Comparison of ENCODE assay signal across 10 cellular contexts in genomic region chr3:136802481-136802996, GRCh38. TPM values are rescaled to one million over a fixed set of nuclear protein-coding genes. Genes with fewer than 3 reads are reported as not detected.
A peak's percentile ranks its signal among the peaks of the same experiment; 100 is the strongest.
DNase-seq lines count a peak whose midpoint lies in the region; ATAC-seq and TF ChIP-seq lines count a peak whose summit lies in the region.
"Had no signal": no experiment of that assay in that cellular context is flagged by ENCODE, and none has a peak within 500 bp of the region (broad histone marks: within the 10 kb centered on the region; RNA-seq: fewer than 3 reads in every experiment).

No MANE protein-coding gene starts in this region.

- H4K91ac ChIP-seq in IMR-90 (ENCODE audit: insufficient read depth, low read depth, low read length), result no peak overlapping the region

- POLR2A ChIA-PET in IMR-90 (lab: Charles Lee; ENCODE audit: unreplicated experiment), result no interaction called here

- TF ChIP-seq POLR2A in IMR-90 (IDR thresholded peaks at IDR 0.05; ENCODE audit: low read depth, low read length), result no peak

- H2BK20ac ChIP-seq in IMR-90 (ENCODE audit: low read depth, low read length), result no peak overlapping the region

- no peaks in the 10 kb centered on the region for H3K27me3 ChIP-seq in IMR-90 (ENCODE audit: control insufficient read depth, insufficient read depth, low read length)
- H3K27me3 ChIP-seq: BE2C, sigmoid colon had no signal

- H3K23ac ChIP-seq in IMR-90 (ENCODE audit: low read depth, low read length), result no peak overlapping the region

- H2AK5ac ChIP-seq in IMR-90 (ENCODE audit: low read depth, low read length), result no peak overlapping the region

- H3K9ac ChIP-seq in IMR-90 (ENCODE audit: low read depth, low read length), result no peak overlapping the region

- no peak overlapping the region for H3K4me3 ChIP-seq in AG10803 (ENCODE audit: low read length)
- no peak overlapping the region for H3K4me3 ChIP-seq in IMR-90 (ENCODE audit: insufficient read depth, low read depth, low read length)
- H3K4me3 ChIP-seq: sigmoid colon had no signal

- H4K5ac ChIP-seq in IMR-90 (ENCODE audit: low read depth, low read length), result no peak overlapping the region

- no peak overlapping the region for H3K4me2 ChIP-seq in IMR-90 (ENCODE audit: low read depth, low read length)

- H3K9me3 ChIP-seq in IMR-90 (ENCODE audit: control insufficient read depth, insufficient read depth, low read length), result no peaks in the 10 kb centered on the region
- H3K9me3 ChIP-seq: BE2C, sigmoid colon had no signal

- no peaks in the 10 kb centered on the region for H3K36me3 ChIP-seq in IMR-90 (ENCODE audit: control insufficient read depth, insufficient read depth, low read length)
- H3K36me3 ChIP-seq: BE2C, sigmoid colon had no signal

- in situ Hi-C loops in IMR-90 (cut with MboI; ENCODE audit: low sequenced_read_pairs), result no loop called here

- no peak for TF ChIP-seq CTCF in AG10803 (conservative IDR thresholded peaks at IDR 0.05; ENCODE audit: low read length)
- TF ChIP-seq CTCF in IMR-90 (conservative IDR thresholded peaks at IDR 0.05; ENCODE audit: low read depth, low read length), result no peak

- peak overlapping the region; percentile 40 for H2AFZ ChIP-seq in IMR-90 (replicated peaks; ENCODE audit: low read length, poor library complexity)

- no peak for TF ChIP-seq RAD21 in IMR-90 (IDR thresholded peaks at IDR 0.05; ENCODE audit: low read length)

- no peak overlapping the region for H4K8ac ChIP-seq in IMR-90 (ENCODE audit: low read depth in 2 of 2, low read length in 2 of 2)

- H3K79me1 ChIP-seq in IMR-90 (ENCODE audit: low read depth in 1 of 2, low read length in 2 of 2), result no peaks in the 10 kb centered on the region

- CTCF ChIA-PET in IMR-90 (lab: Yijun Ruan, JAX), result interaction anchor here (1.0 kb wide), 1 partner anchor 13 kb away, joined by 4 read pairs; no protein-coding TSS in a partner anchor

- H3K56ac ChIP-seq in IMR-90 (ENCODE audit: extremely low read depth, insufficient read depth, low read length), result no peak overlapping the region

- no peak overlapping the region for H3K27ac ChIP-seq in IMR-90 (ENCODE audit: insufficient read depth, low read length)
- H3K27ac ChIP-seq: sigmoid colon had no signal

- DNase-seq in AG10803 (ENCODE audit: low read depth) (peak; percentile 37), IMR-90 (peak; percentile 16), amniotic epithelial cell (ENCODE audit: low read depth) (peak; percentile 8), kidney tubule cell (ENCODE audit: low spot score) (peak; percentile 71), COLO668 (lab: John Stamatoyannopoulos, UW; ENCODE audit: unreplicated experiment) (no peak), DMS114 treated with DMSO at 0.1 percent for 48 hours (lab: John Stamatoyannopoulos, UW; ENCODE audit: unreplicated experiment) (no peak)
- DNase-seq: BE2C, sigmoid colon had no signal

- no peak overlapping the region for H3K4ac ChIP-seq in IMR-90 (ENCODE audit: low read depth, low read length)

- dilution Hi-C loops in IMR-90 (cut with HindIII; ENCODE audit: low sequenced_read_pairs, unreplicated experiment), result no loop called here

- no peaks in the 10 kb centered on the region for H3K9me1 ChIP-seq in IMR-90 (ENCODE audit: insufficient read depth, low read length)

- H2BK15ac ChIP-seq in IMR-90 (ENCODE audit: low read depth, low read length), result no peak overlapping the region

- H2BK5ac ChIP-seq in IMR-90 (ENCODE audit: low read depth, low read length, poor library complexity, severe bottlenecking), result no peak overlapping the region

- H3K14ac ChIP-seq in IMR-90 (replicated peaks; ENCODE audit: low read depth, low read length), result no peak overlapping the region

- intact Hi-C loops in IMR-90 (cut with micrococcal nuclease), result no loop called here

- peak overlapping the region; percentile 24; the same call in 1 of the 2 replicates for H3K18ac ChIP-seq in IMR-90 (ENCODE audit: low read depth, low read length)

- no peak overlapping the region for H2AK9ac ChIP-seq in IMR-90 (replicated peaks; ENCODE audit: low read depth, low read length, poor library complexity)

- no peaks in the 10 kb centered on the region for H3K4me1 ChIP-seq in IMR-90 (ENCODE audit: control insufficient read depth, insufficient read depth, low read length)
- H3K4me1 ChIP-seq: BE2C, sigmoid colon had no signal

- ATAC-seq in IMR-90 (ENCODE audit: low read depth) (peak; percentile 37; the same call in 1 of the 2 replicates), HG03457 (IDR thresholded peaks at IDR 0.05; ENCODE audit: unreplicated experiment) (no peak), GM21737 (IDR thresholded peaks at IDR 0.05; ENCODE audit: unreplicated experiment) (no peak)

- no TSS peak for BruUV-seq in IMR-90 (replicated peaks; lab: Mats Ljungman, UMichigan)

- WGBS in IMR-90 (ENCODE audit: extremely low coverage in 2 of 2, insufficient read length in 1 of 2), 2 experiments, result no CpG with 5 or more reads among the region's 5 CpGs

- no peak overlapping the region; the same call in 1 of the 2 replicates for H2BK120ac ChIP-seq in IMR-90 (ENCODE audit: low read depth, low read length)

- no peaks in the 10 kb centered on the region for H4K20me1 ChIP-seq in IMR-90 (ENCODE audit: insufficient read depth, low read length)

TF ChIP-seq in IMR-90, 13 proteins besides CTCF, POLR2A, EP300 and RAD21:
- TF ChIP-seq FOS (IDR thresholded peaks at IDR 0.05; ENCODE audit: low read depth, low read length), result no peak
- no peak for TF ChIP-seq NFE2L2 (IDR thresholded peaks at IDR 0.05; ENCODE audit: low read depth, low read length)
- no peak for TF ChIP-seq RFX5 (IDR thresholded peaks at IDR 0.05; ENCODE audit: low read depth, low read length)
- no peak for TF ChIP-seq RCOR1 (IDR thresholded peaks at IDR 0.05; ENCODE audit: insufficient replicate concordance, low read length)
- TF ChIP-seq, protein P1, sequence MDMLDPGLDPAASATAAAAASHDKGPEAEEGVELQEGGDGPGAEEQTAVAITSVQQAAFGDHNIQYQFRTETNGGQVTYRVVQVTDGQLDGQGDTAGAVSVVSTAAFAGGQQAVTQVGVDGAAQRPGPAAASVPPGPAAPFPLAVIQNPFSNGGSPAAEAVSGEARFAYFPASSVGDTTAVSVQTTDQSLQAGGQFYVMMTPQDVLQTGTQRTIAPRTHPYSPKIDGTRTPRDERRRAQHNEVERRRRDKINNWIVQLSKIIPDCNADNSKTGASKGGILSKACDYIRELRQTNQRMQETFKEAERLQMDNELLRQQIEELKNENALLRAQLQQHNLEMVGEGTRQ (IDR thresholded peaks at IDR 0.05; ENCODE audit: low read depth, low read length), result peak; percentile 43; the same call in 1 of the 2 replicates
- TF ChIP-seq CEBPB (IDR thresholded peaks at IDR 0.05; ENCODE audit: low read depth, low read length), result no peak

RNA-seq across cellular contexts. Expression of gene SLC35G2, which starts 16.4 kb away (rescaled TPM):
- total RNA-seq in IMR-90 (2012; rRNA removed), result 6.6 and 8.6 TPM in 2 replicates
- 5.9 and 7.0 TPM in 2 replicates for polyA plus RNA-seq in IMR-90 (2012; rRNA removed)
- 2.0 and 2.3 TPM in 2 replicates for polyA plus RNA-seq in IMR-90 (2012; cell fraction: cytosol; rRNA removed)
- 2.6 and 15.7 TPM in 2 replicates for polyA plus RNA-seq in IMR-90 (2012; cell fraction: nucleus; rRNA removed; ENCODE audit: low replicate concordance)

RNA-seq across cellular contexts. Expression of gene STAG1, which starts 50.4 kb away (rescaled TPM):
- total RNA-seq in IMR-90 (2012; rRNA removed), result 32.3 and 53.3 TPM in 2 replicates
- 7.9 and 9.6 TPM in 2 replicates for polyA plus RNA-seq in IMR-90 (2012; rRNA removed)
- polyA plus RNA-seq in IMR-90 (2012; cell fraction: cytosol; rRNA removed), result 1.5 and 2.2 TPM in 2 replicates
- 1.3 and 8.4 TPM in 2 replicates for polyA plus RNA-seq in IMR-90 (2012; cell fraction: nucleus; rRNA removed; ENCODE audit: low replicate concordance)

RNA-seq across cellular contexts. Expression of gene NCK1, which starts 59.5 kb away (rescaled TPM):
- total RNA-seq in IMR-90 (2012; rRNA removed), result 23.7 and 50.3 TPM in 2 replicates
- polyA plus RNA-seq in IMR-90 (2012; rRNA removed), result 24.3 and 25.4 TPM in 2 replicates
- polyA plus RNA-seq in IMR-90 (2012; cell fraction: cytosol; rRNA removed), result 2.6 and 4.5 TPM in 2 replicates
- polyA plus RNA-seq in IMR-90 (2012; cell fraction: nucleus; rRNA removed; ENCODE audit: low replicate concordance), result 0.81 and 13.0 TPM in 2 replicates

Comparison
In these comparisons a context has a peak if more than half of its experiments do, and no peak if none do; other contexts are left out.
1. DNase-seq: peak in AG10803 (single experiment), IMR-90 (single experiment), amniotic epithelial cell (single experiment) and kidney tubule cell (single experiment); none in COLO668 (single experiment) and DMS114 treated with DMSO at 0.1 percent for 48 hours (single experiment).